17 cellular contexts compared by ENCODE assay signal in genomic region chr5:83426855-83427254, GRCh38.
DNase-seq lines count a peak whose midpoint lies in the region; ATAC-seq and TF ChIP-seq lines count a peak whose summit lies in the region.
"Had no signal": no experiment of that assay in that cellular context is flagged by ENCODE, and none has a peak within 500 bp of the region (broad histone marks: within the 10 kb centered on the region; RNA-seq: fewer than 3 reads in every experiment).

No MANE protein-coding gene starts in this region.

- no peak for TF ChIP-seq CTCF in GM13977 (IDR thresholded peaks at IDR 0.05; ENCODE audit: extremely low read depth, insufficient read depth, missing control alignments)

- ATAC-seq in GM18511 (IDR thresholded peaks at IDR 0.05; ENCODE audit: unreplicated experiment), result peak; percentile 72
- peak; percentile 54 for ATAC-seq in GM21390 (IDR thresholded peaks at IDR 0.05; ENCODE audit: unreplicated experiment)
- ATAC-seq in HG02870 (IDR thresholded peaks at IDR 0.05; ENCODE audit: unreplicated experiment), result peak; percentile 77
- peak; percentile 39 for ATAC-seq in HG03521 (IDR thresholded peaks at IDR 0.05; ENCODE audit: unreplicated experiment)
- ATAC-seq: left colon had no signal

- no peak for DNase-seq in GM19238 (ENCODE audit: insufficient read length, low spot score)
- no peak for DNase-seq in midbrain (lab: John Stamatoyannopoulos, UW)
- DNase-seq in NOMO-1 treated with dmso at 0.1 percent for 144 hours (lab: John Stamatoyannopoulos, UW; ENCODE audit: unreplicated experiment), result no peak
- no peak for DNase-seq in GM13977 (ENCODE audit: low spot score)
- DNase-seq: activated CD4-positive, alpha-beta T cell treated with anti-CD3 and anti-CD28 coated beads, Interleukin-2, amount 50 U/mL, for 4 hours; activated T-cell treated with anti-CD3 and anti-CD28 coated beads, Interleukin-2, amount 50 U/mL, for 1 hour; CD8-positive, alpha-beta memory T cell; cortex of kidney; foreskin melanocyte; left colon; NCI-H1436; NK-92 treated with Interleukin-12 subunit alpha and Interleukin-12 subunit beta, amount 100 ng/mL, for 24 hours; substantia nigra had no signal

- in situ Hi-C loops in GM13977 (cut with MboI; ENCODE audit: low pct_unique_long_range_greater_than_20kb, low sequenced_read_pairs, unreplicated experiment), result loop anchor here (10.0 kb wide), 1 partner anchor 782 kb away; no protein-coding TSS in a partner anchor
